In the genomic region with DNA sequence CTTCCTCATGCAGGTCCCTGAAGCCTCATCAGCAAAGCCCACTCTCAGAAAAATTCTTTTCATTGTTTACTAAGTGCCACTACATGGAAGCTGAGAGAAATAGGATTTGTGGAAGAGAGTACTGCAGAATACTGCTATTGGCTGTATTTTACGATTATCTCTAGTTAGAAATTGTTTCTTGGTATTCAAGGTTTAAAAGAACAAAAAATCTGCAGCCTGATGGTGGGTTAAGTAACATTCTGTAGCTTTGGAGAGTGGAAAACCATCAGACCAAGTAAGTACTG, we compare ENCODE assay signal across 9 cellular contexts. TPM values are rescaled to one million over a fixed set of nuclear protein-coding genes. Genes with fewer than 3 reads are reported as not detected.
A peak's percentile ranks its signal among the peaks of the same experiment; 100 is the strongest.
DNase-seq lines count a peak whose midpoint lies in the region; ATAC-seq, FAIRE-seq and TF ChIP-seq lines count a peak whose summit lies in the region.
"Had no signal": no experiment of that assay in that cellular context is flagged by ENCODE, and none has a peak within 500 bp of the region (broad histone marks: within the 10 kb centered on the region; RNA-seq: fewer than 3 reads in every experiment).

No MANE protein-coding gene starts in this region.

- H3K36me3 ChIP-seq in GM12878 (ENCODE audit: control insufficient read depth in 2 of 2, insufficient read depth in 2 of 2, low read length in 1 of 2) = peaks cover 0 to 12% of the 10 kb centered on the region in 2 experiments; a peak in 2 of 4 replicates

- no peak for ATAC-seq in right cardiac atrium
- no peak for ATAC-seq in left cardiac atrium
- ATAC-seq in GM12878 = no peak
- ATAC-seq in HG02981 (IDR thresholded peaks at IDR 0.05; ENCODE audit: unreplicated experiment) = no peak
- no peak for ATAC-seq in HG02678 (IDR thresholded peaks at IDR 0.05; ENCODE audit: unreplicated experiment)
- ATAC-seq in GM18861 (IDR thresholded peaks at IDR 0.05; ENCODE audit: unreplicated experiment) = no peak

- H3K4me2 ChIP-seq in GM12878 (ENCODE audit: control insufficient read depth, insufficient read depth) = peak overlapping the region; percentile 79

- no peak overlapping the region; the same call in 1 of the 2 replicates for H3K9ac ChIP-seq in GM12878 (ENCODE audit: control insufficient read depth, insufficient read depth, low read length)

- CTCF ChIA-PET in GM12878 (lab: Yijun Ruan, JAX) = interaction anchor here (1.0 to 1.7 kb wide), 4 partner anchors 10 to 95 kb away, joined by 3 to 5 read pairs (median 3); partner anchors contain the start of gene PTTG1IP

- BruUV-seq in GM12878 (replicated peaks; lab: Mats Ljungman, UMichigan) = no TSS peak

- H3K4me1 ChIP-seq in right cardiac atrium (ENCODE audit: control insufficient read depth, insufficient read depth, low read length) (peaks cover 7% of the 10 kb centered on the region), GM12878 (ENCODE audit: control insufficient read depth, insufficient read depth, low read length) (no peaks in the 10 kb centered on the region; the same call in 1 of the 2 replicates)

- DNase-seq in right cardiac atrium = no peak
- no peak for DNase-seq in left cardiac atrium
- no peak for DNase-seq in GM12878 (ENCODE audit: low read depth, low spot score)
- DNase-seq in mesothelial cell of epicardium (ENCODE audit: low spot score in 2 of 2, unreplicated experiment in 2 of 2) = no peak
- no peak for DNase-seq in NCI-H748 treated with DMSO at 0.1 percent for 48 hours (lab: John Stamatoyannopoulos, UW)
- DNase-seq: amniotic stem cell had no signal

- SMC1A ChIA-PET in GM12878 (lab: Charles Lee; ENCODE audit: uncharacterized antibody, unreplicated experiment) = interaction anchor here (0.9 kb wide), 1 partner anchor 36 kb away, joined by 3 read pairs; no protein-coding TSS in a partner anchor

- intact Hi-C loops in right cardiac atrium (cut with DNase I) (no loop called here), left cardiac atrium (cut with DNase I) (no loop called here), GM12878 (cut with micrococcal nuclease; ENCODE audit: unreplicated experiment) (no loop called here)

- no peak for FAIRE-seq in GM12878 (lab: Jason Lieb, UNC)

- TF ChIP-seq EP300 in GM12878 (IDR thresholded peaks at IDR 0.05; ENCODE audit: borderline replicate concordance in 1 of 2, control insufficient read depth in 1 of 2, low read depth in 2 of 2, low read length in 2 of 2) = no peak

- no peak for TF ChIP-seq RAD21 in GM12878 (IDR thresholded peaks at IDR 0.05; ENCODE audit: insufficient read depth, low read depth, low read length)

- in situ Hi-C loops in GM12878 (cut with MboI) = no loop called here

- TF ChIP-seq CTCF in GM12878 (IDR thresholded peaks at IDR 0.05 in 2 of 3, conservative IDR thresholded peaks at IDR 0.05 in 1 of 3; ENCODE audit: control insufficient read depth in 2 of 3, extremely low read depth in 1 of 3, insufficient read depth in 1 of 3, low read depth in 3 of 3, low read length in 3 of 3) = 0 out of 6 replicates have a peak, but pooled peaks of 1 of the 3 experiments have one; percentile 2
- TF ChIP-seq CTCF in mesothelial cell of epicardium (IDR thresholded peaks at IDR 0.05; ENCODE audit: unreplicated experiment) = no peak

- H3K27ac ChIP-seq in right cardiac atrium (ENCODE audit: low read length) (no peak overlapping the region), GM12878 (ENCODE audit: control insufficient read depth, insufficient read depth) (no peak overlapping the region)

- H3K9me3 ChIP-seq in right cardiac atrium (ENCODE audit: control insufficient read depth, low read length) = no peaks in the 10 kb centered on the region
- no peaks in the 10 kb centered on the region for H3K9me3 ChIP-seq in GM12878 (replicated peaks; ENCODE audit: control insufficient read depth, insufficient read depth, low read length)

- peak overlapping the region; percentile 56 for H3K4me3 Mint-ChIP-seq in mesothelial cell of epicardium

- peak overlapping the region; percentile 29 for H3K4me3 ChIP-seq in right cardiac atrium (ENCODE audit: low read length)
- peak overlapping the region; percentile 47; the same call in 1 of the 2 replicates for H3K4me3 ChIP-seq in GM12878

- H3K79me2 ChIP-seq in GM12878 (ENCODE audit: control insufficient read depth, insufficient read depth, low read length) = no peaks in the 10 kb centered on the region

- H2AFZ ChIP-seq in GM12878 (ENCODE audit: control insufficient read depth, low read depth, low read length) = peak overlapping the region; percentile 61

- POLR2A ChIA-PET in GM12878 (lab: Charles Lee) = no interaction called here

- peaks cover 13% of the 10 kb centered on the region for H3K4me1 Mint-ChIP-seq in mesothelial cell of epicardium

- RAD21 ChIA-PET in GM12878 (lab: Charles Lee; ENCODE audit: unreplicated experiment) = no interaction called here

- TF ChIP-seq POLR2A in GM12878 (IDR thresholded peaks at IDR 0.05; ENCODE audit: low read depth, low read length) = no peak

- H3K27me3 ChIP-seq in right cardiac atrium (ENCODE audit: control insufficient read depth, insufficient read depth) = no peaks in the 10 kb centered on the region
- no peaks in the 10 kb centered on the region; a peak in 2 of 4 replicates for H3K27me3 ChIP-seq in GM12878 (replicated peaks in 1 of 2; ENCODE audit: control insufficient read depth in 2 of 2, insufficient read depth in 2 of 2, low read length in 1 of 2)

- WGBS in right cardiac atrium = 26% methylated on average over 1 of the region's 1 CpG
- 100% methylated on average over 1 of the region's 1 CpG for WGBS in GM12878 (ENCODE audit: insufficient coverage, insufficient replicate concordance, low lambda C conversion rate, missing lambda C conversion rate)

- no peaks in the 10 kb centered on the region for H3K9me3 Mint-ChIP-seq in mesothelial cell of epicardium

- peaks cover 8% of the 10 kb centered on the region for H3K36me3 Mint-ChIP-seq in mesothelial cell of epicardium

- H3K27me3 Mint-ChIP-seq in mesothelial cell of epicardium (ENCODE audit: low read depth) = peaks cover 13% of the 10 kb centered on the region

- H4K20me1 ChIP-seq in GM12878 (ENCODE audit: control insufficient read depth, insufficient read depth) = no peaks in the 10 kb centered on the region

- H3K27ac Mint-ChIP-seq in mesothelial cell of epicardium = no peak overlapping the region

RNA-seq across cellular contexts. Expression of gene PTTG1IP, which starts 27.3 kb away (rescaled TPM):
- total RNA-seq in right cardiac atrium (100 to 1,000 TPM; 192 to 206 (median 197) TPM), left cardiac atrium (100 to 1,000 TPM; 181 to 195 TPM), GM12878 (2014; rRNA removed) (46.9 and 48.0 TPM in 2 replicates), GM12878 (2014; rRNA removed; fragmentation: Illumina TruSeq; extraction: Trizol) (30.2 and 33.4 TPM in 2 replicates), GM12878 (2021) (45.5 and 46.7 TPM in 2 replicates), mesothelial cell of epicardium (200 to 205 TPM (median 204 TPM) in 3 replicates)
- polyA plus RNA-seq in right cardiac atrium (172 TPM), GM12878 (2011; rRNA removed) (44.2 and 49.2 TPM in 2 replicates), GM12878 (2014; fragmentation: Illumina TruSeq; extraction: Trizol) (33.2 and 33.8 TPM in 2 replicates), GM12878 (2014; fragmentation: Nextera tagmentation; extraction: Ambion mirVana) (10 to 100 TPM in 1 of 2 experiments, 1 to 10 TPM in 1; 2.4 to 10.4 TPM), GM12878 (2014; rRNA removed) (39.3 and 43.4 TPM in 2 replicates), GM12878 (2016; fragmentation: Nextera tagmentation; extraction: Ambion mirVana) (10 to 100 TPM; 49.5 to 56.4 TPM)
- 40.3 and 40.4 TPM in 2 replicates for total RNA-seq in GM12878 (2013; cell fraction: nucleolus; rRNA removed)
- polyA plus RNA-seq in GM12878 (2011; ENCODE audit: low read depth) = 19.6 TPM
- polyA plus RNA-seq in GM12878 (2011; cell fraction: cytosol; rRNA removed) = 39.6 and 41.6 TPM in 2 replicates
- polyA plus RNA-seq in GM12878 (2011; cell fraction: nucleus; rRNA removed) = 46.1 and 56.8 TPM in 2 replicates
- polyA plus RNA-seq in GM12878 (2012) = 28.3 and 33.6 TPM in 2 replicates
- polyA minus RNA-seq in GM12878 (2011; rRNA and poly(A)+ RNA removed) = 19.2 and 29.2 TPM in 2 replicates
- 16.7 and 22.1 TPM in 2 replicates for polyA minus RNA-seq in GM12878 (2011; cell fraction: cytosol; rRNA and poly(A)+ RNA removed)
- 11.8 and 15.6 TPM in 2 replicates for polyA minus RNA-seq in GM12878 (2011; cell fraction: nucleus; rRNA and poly(A)+ RNA removed)

RNA-seq across cellular contexts. Expression of gene SUMO3, which starts 28.3 kb away (rescaled TPM):
- total RNA-seq in right cardiac atrium (10 to 100 TPM; 74.4 to 87.8 (median 84.1) TPM), left cardiac atrium (10 to 100 TPM; 71.2 to 93.3 TPM), GM12878 (2014; rRNA removed) (67.5 and 77.0 TPM in 2 replicates), GM12878 (2014; rRNA removed; fragmentation: Illumina TruSeq; extraction: Trizol) (70.3 and 74.3 TPM in 2 replicates), GM12878 (2021) (85.9 and 91.3 TPM in 2 replicates), mesothelial cell of epicardium (82.2 to 84.5 TPM (median 83.9 TPM) in 3 replicates)
- polyA plus RNA-seq in right cardiac atrium (53.3 TPM), GM12878 (2011; rRNA removed) (106 and 119 TPM in 2 replicates), GM12878 (2014; fragmentation: Illumina TruSeq; extraction: Trizol) (80.0 and 88.4 TPM in 2 replicates), GM12878 (2014; fragmentation: Nextera tagmentation; extraction: Ambion mirVana) (10 to 100 TPM; 14.3 to 33.0 TPM), GM12878 (2014; rRNA removed) (91.3 and 98.3 TPM in 2 replicates), GM12878 (2016; fragmentation: Nextera tagmentation; extraction: Ambion mirVana) (100 to 1,000 TPM; 164 TPM)
- total RNA-seq in GM12878 (2013; cell fraction: nucleolus; rRNA removed) = 19.0 and 22.2 TPM in 2 replicates
- polyA plus RNA-seq in GM12878 (2011; ENCODE audit: low read depth) = 60.5 TPM
- 120 and 127 TPM in 2 replicates for polyA plus RNA-seq in GM12878 (2011; cell fraction: cytosol; rRNA removed)
- polyA plus RNA-seq in GM12878 (2011; cell fraction: nucleus; rRNA removed) = 42.9 and 57.8 TPM in 2 replicates
- 70.8 and 81.7 TPM in 2 replicates for polyA plus RNA-seq in GM12878 (2012)
- polyA minus RNA-seq in GM12878 (2011; rRNA and poly(A)+ RNA removed) = 62.3 and 66.9 TPM in 2 replicates
- 31.8 and 32.6 TPM in 2 replicates for polyA minus RNA-seq in GM12878 (2011; cell fraction: cytosol; rRNA and poly(A)+ RNA removed)
- polyA minus RNA-seq in GM12878 (2011; cell fraction: nucleus; rRNA and poly(A)+ RNA removed) = 12.9 and 17.7 TPM in 2 replicates

RNA-seq across cellular contexts. Expression of gene UBE2G2, which starts 44.5 kb away (rescaled TPM):
- total RNA-seq in right cardiac atrium (10 to 100 TPM; 57.0 to 69.8 (median 64.7) TPM), left cardiac atrium (10 to 100 TPM; 62.0 to 83.0 TPM), GM12878 (2014; rRNA removed) (75.6 and 82.3 TPM in 2 replicates), GM12878 (2014; rRNA removed; fragmentation: Illumina TruSeq; extraction: Trizol) (62.4 and 66.1 TPM in 2 replicates), GM12878 (2021) (71.0 and 76.1 TPM in 2 replicates), mesothelial cell of epicardium (95.4 to 102 TPM (median 97.2 TPM) in 3 replicates)
- polyA plus RNA-seq in right cardiac atrium (39.6 TPM), GM12878 (2011; rRNA removed) (101 and 102 TPM in 2 replicates), GM12878 (2014; fragmentation: Illumina TruSeq; extraction: Trizol) (93.5 and 94.7 TPM in 2 replicates), GM12878 (2014; fragmentation: Nextera tagmentation; extraction: Ambion mirVana) (10 to 100 TPM; 27.0 to 32.0 TPM), GM12878 (2014; rRNA removed) (116 and 139 TPM in 2 replicates), GM12878 (2016; fragmentation: Nextera tagmentation; extraction: Ambion mirVana) (10 to 100 TPM; 72.7 to 79.2 TPM)
- 187 and 192 TPM in 2 replicates for total RNA-seq in GM12878 (2013; cell fraction: nucleolus; rRNA removed)
- polyA plus RNA-seq in GM12878 (2011; ENCODE audit: low read depth) = 33.3 TPM
- 105 and 172 TPM in 2 replicates for polyA plus RNA-seq in GM12878 (2011; cell fraction: cytosol; rRNA removed)
- polyA plus RNA-seq in GM12878 (2011; cell fraction: nucleus; rRNA removed) = 131 and 160 TPM in 2 replicates
- 45.8 and 68.2 TPM in 2 replicates for polyA plus RNA-seq in GM12878 (2012)
- polyA minus RNA-seq in GM12878 (2011; rRNA and poly(A)+ RNA removed) = 92.3 and 104 TPM in 2 replicates
- polyA minus RNA-seq in GM12878 (2011; cell fraction: cytosol; rRNA and poly(A)+ RNA removed) = 30.3 and 33.2 TPM in 2 replicates
- polyA minus RNA-seq in GM12878 (2011; cell fraction: nucleus; rRNA and poly(A)+ RNA removed) = 43.4 and 64.4 TPM in 2 replicates
